ENCODE assay signal across 8 cellular contexts in the genomic region with DNA sequence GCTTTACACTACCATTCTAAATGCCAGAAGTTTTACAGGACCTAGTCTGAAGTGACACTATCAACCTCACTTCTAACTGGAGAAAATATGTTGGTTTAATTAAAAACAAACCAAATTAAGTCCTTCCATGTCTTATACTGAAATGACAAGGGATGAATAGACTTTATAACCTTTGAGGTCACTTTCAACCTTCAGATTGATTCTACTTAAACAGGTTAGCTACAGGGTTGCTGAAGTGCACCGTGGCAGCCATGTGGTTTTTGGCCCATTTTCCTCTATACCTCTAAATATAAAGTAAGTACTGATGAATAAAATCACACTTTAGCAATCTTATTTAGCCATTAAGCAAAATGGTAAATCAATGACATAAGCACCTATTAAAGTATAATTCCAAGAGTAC. TPM values are rescaled to one million over a fixed set of nuclear protein-coding genes. Genes with fewer than 3 reads are reported as not detected.
A peak's percentile ranks its signal among the peaks of the same experiment; 100 is the strongest.
DNase-seq lines count a peak whose midpoint lies in the region; ATAC-seq and TF ChIP-seq lines count a peak whose summit lies in the region.

No MANE protein-coding gene starts in this region.

- TF ChIP-seq CTCF in AG09309 (IDR thresholded peaks at IDR 0.05; ENCODE audit: control insufficient read depth, insufficient read depth, low read depth, low read length, missing control alignments): no peak
- TF ChIP-seq CTCF in neural cell (IDR thresholded peaks at IDR 0.05; ENCODE audit: poor library complexity, severe bottlenecking): no peak

- H3K36me3 Mint-ChIP-seq in effector memory CD8-positive, alpha-beta T cell (ENCODE audit: insufficient read depth): peaks cover 94% of the 10 kb centered on the region

- H3K36me3 ChIP-seq in neural cell (ENCODE audit: insufficient read depth, low read length): peaks cover 33% of the 10 kb centered on the region

- H3K27ac ChIP-seq in neural cell (ENCODE audit: low read length): no peak overlapping the region

- no peaks in the 10 kb centered on the region for H3F3A ChIP-seq in neural cell (ENCODE audit: insufficient read depth, low read length, poor library complexity, severe bottlenecking)

- no peaks in the 10 kb centered on the region for H3K9me3 ChIP-seq in neural cell (ENCODE audit: low read length)

- H3K27me3 ChIP-seq in neural cell (ENCODE audit: insufficient read depth, low read depth, low read length): no peaks in the 10 kb centered on the region

- H3K9ac ChIP-seq in neural cell (ENCODE audit: low read length): no peak overlapping the region

- H3K79me2 ChIP-seq in neural cell (replicated peaks; ENCODE audit: insufficient read depth, low read length): peaks cover 69% of the 10 kb centered on the region

- H3K4me2 ChIP-seq in neural cell (ENCODE audit: low read length): peak overlapping the region; percentile 89

- DNase-seq in AG09309 (ENCODE audit: low read depth) (no peak), NAMALWA (ENCODE audit: low spot score) (peak; percentile 11), activated gamma-delta T cell (lab: John Stamatoyannopoulos, UW) (no peak), glomerular visceral epithelial cell (ENCODE audit: extremely low spot score) (no peak), LoVo (ENCODE audit: low spot score) (no peak), DMS79 (lab: John Stamatoyannopoulos, UW) (no peak)
- no peak for DNase-seq in effector memory CD8-positive, alpha-beta T cell

- H3K9me3 Mint-ChIP-seq in effector memory CD8-positive, alpha-beta T cell: no peaks in the 10 kb centered on the region

- H3K4me1 Mint-ChIP-seq in effector memory CD8-positive, alpha-beta T cell (ENCODE audit: low read depth in 2 of 2): peaks cover 31 to 56% of the 10 kb centered on the region in 2 donors

- H3K4me3 ChIP-seq in AG09309 (ENCODE audit: control insufficient read depth, low read depth, low read length) (peak overlapping the region; percentile 88), neural cell (ENCODE audit: low read length) (peak overlapping the region; percentile 90)

- no peaks in the 10 kb centered on the region for H3K27me3 Mint-ChIP-seq in effector memory CD8-positive, alpha-beta T cell

- no peaks in the 10 kb centered on the region for H3K9me2 ChIP-seq in neural cell (ENCODE audit: insufficient read depth, low read length)

- peaks cover 11% of the 10 kb centered on the region for H4K20me1 ChIP-seq in neural cell (ENCODE audit: insufficient read depth)

- no peak for TF ChIP-seq RAD21 in neural cell (conservative IDR thresholded peaks at IDR 0.05)

- no peak overlapping the region for H2AFZ ChIP-seq in neural cell (ENCODE audit: low read depth, low read length)

- H3K27ac Mint-ChIP-seq in effector memory CD8-positive, alpha-beta T cell: peak overlapping the region; percentile 89 to 91

- no peak for TF ChIP-seq EP300 in neural cell (conservative IDR thresholded peaks at IDR 0.05; ENCODE audit: poor library complexity, severe bottlenecking)

- no peak for ATAC-seq in effector memory CD8-positive, alpha-beta T cell (replicated peaks)

- peak overlapping the region in 1 of 2 donors; percentile 100 for H3K4me3 Mint-ChIP-seq in effector memory CD8-positive, alpha-beta T cell

TF ChIP-seq in neural cell, 6 proteins besides CTCF, POLR2A, EP300 and RAD21:
- TF ChIP-seq MXI1 (conservative IDR thresholded peaks at IDR 0.05; ENCODE audit: poor library complexity, severe bottlenecking): no peak
- no peak for TF ChIP-seq SMC3 (conservative IDR thresholded peaks at IDR 0.05; ENCODE audit: poor library complexity)
- no peak for TF ChIP-seq POLR2AphosphoS5 (IDR thresholded peaks at IDR 0.05)
- TF ChIP-seq TAF1 (IDR thresholded peaks at IDR 0.05; ENCODE audit: low read depth): no peak
- TF ChIP-seq, protein P1, sequence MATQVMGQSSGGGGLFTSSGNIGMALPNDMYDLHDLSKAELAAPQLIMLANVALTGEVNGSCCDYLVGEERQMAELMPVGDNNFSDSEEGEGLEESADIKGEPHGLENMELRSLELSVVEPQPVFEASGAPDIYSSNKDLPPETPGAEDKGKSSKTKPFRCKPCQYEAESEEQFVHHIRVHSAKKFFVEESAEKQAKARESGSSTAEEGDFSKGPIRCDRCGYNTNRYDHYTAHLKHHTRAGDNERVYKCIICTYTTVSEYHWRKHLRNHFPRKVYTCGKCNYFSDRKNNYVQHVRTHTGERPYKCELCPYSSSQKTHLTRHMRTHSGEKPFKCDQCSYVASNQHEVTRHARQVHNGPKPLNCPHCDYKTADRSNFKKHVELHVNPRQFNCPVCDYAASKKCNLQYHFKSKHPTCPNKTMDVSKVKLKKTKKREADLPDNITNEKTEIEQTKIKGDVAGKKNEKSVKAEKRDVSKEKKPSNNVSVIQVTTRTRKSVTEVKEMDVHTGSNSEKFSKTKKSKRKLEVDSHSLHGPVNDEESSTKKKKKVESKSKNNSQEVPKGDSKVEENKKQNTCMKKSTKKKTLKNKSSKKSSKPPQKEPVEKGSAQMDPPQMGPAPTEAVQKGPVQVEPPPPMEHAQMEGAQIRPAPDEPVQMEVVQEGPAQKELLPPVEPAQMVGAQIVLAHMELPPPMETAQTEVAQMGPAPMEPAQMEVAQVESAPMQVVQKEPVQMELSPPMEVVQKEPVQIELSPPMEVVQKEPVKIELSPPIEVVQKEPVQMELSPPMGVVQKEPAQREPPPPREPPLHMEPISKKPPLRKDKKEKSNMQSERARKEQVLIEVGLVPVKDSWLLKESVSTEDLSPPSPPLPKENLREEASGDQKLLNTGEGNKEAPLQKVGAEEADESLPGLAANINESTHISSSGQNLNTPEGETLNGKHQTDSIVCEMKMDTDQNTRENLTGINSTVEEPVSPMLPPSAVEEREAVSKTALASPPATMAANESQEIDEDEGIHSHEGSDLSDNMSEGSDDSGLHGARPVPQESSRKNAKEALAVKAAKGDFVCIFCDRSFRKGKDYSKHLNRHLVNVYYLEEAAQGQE (IDR thresholded peaks at IDR 0.05; ENCODE audit: borderline replicate concordance): no peak
- TF ChIP-seq EZH2 (IDR thresholded peaks at IDR 0.05; ENCODE audit: borderline replicate concordance, insufficient read depth, low read length, poor library complexity, severe bottlenecking): no peak

RNA-seq across cellular contexts. Expression of gene SLC38A2, which starts 3.9 kb away (rescaled TPM):
- 143 and 148 TPM in 2 replicates for polyA plus RNA-seq in neural cell
- 306 and 345 TPM in 2 replicates for polyA minus RNA-seq in neural cell
